9 cellular contexts compared by ENCODE assay signal in genomic region chr20:37356387-37356786, GRCh38. TPM values are rescaled to one million over a fixed set of nuclear protein-coding genes. Genes with fewer than 3 reads are reported as not detected.
A peak's percentile ranks its signal among the peaks of the same experiment; 100 is the strongest.
DNase-seq lines count a peak whose midpoint lies in the region; ATAC-seq, FAIRE-seq and TF ChIP-seq lines count a peak whose summit lies in the region.
"Had no signal": no experiment of that assay in that cellular context is flagged by ENCODE, and none has a peak within 500 bp of the region (broad histone marks: within the 10 kb centered on the region; RNA-seq: fewer than 3 reads in every experiment).

No MANE protein-coding gene starts in this region.

- H3K9me2 ChIP-seq in Karpas-422 (replicated peaks; ENCODE audit: insufficient read depth, low read length): no peaks in the 10 kb centered on the region

- H4K20me1 ChIP-seq in Karpas-422 (ENCODE audit: insufficient read depth, low read depth, low read length) (peaks cover 16% of the 10 kb centered on the region; the same call in 1 of the 2 replicates), HepG2 (ENCODE audit: insufficient read depth, low read length) (peaks cover 100% of the 10 kb centered on the region)

- no peak for FAIRE-seq in HepG2 (lab: Jason Lieb, UNC)

- no peak for TF ChIP-seq EP300 in HepG2 (IDR thresholded peaks at IDR 0.05; ENCODE audit: low read depth in 2 of 2, low read length in 2 of 2)
- no peak for TF ChIP-seq EP300 in HepG2 (CRISPR knock-in tag; IDR thresholded peaks at IDR 0.05; ENCODE audit: borderline replicate concordance)
- peak in 1 of 2 donors; percentile 32 for TF ChIP-seq EP300 in tibial nerve (IDR thresholded peaks at IDR 0.05)

- H3K4me3 ChIP-seq in Karpas-422 (ENCODE audit: low read length) (peak overlapping the region; percentile 31; the same call in 1 of the 2 replicates), HepG2 (replicated peaks in 1 of 3; ENCODE audit: insufficient read depth in 1 of 3, low read depth in 2 of 3, low read length in 3 of 3) (no peak overlapping the region), tibial nerve (no peak overlapping the region)

- H3K27ac ChIP-seq in Karpas-422 (ENCODE audit: low read length) (peak overlapping the region; percentile 92), HepG2 (ENCODE audit: extremely low read length, insufficient read depth, low read length) (no peak overlapping the region), tibial nerve (peak overlapping the region in 3 of 4 donors; percentile 10 to 69 (median 39))

- no peak overlapping the region for H3K27ac Mint-ChIP-seq in MCF 10A (ENCODE audit: low read depth, unreplicated experiment)
- H3K27ac Mint-ChIP-seq: T-helper 1 cell treated with Interleukin-12 subunit alpha and Interleukin-12 subunit beta and Interleukin-4 antibody, amounts not matched to agents 30 μg/mL and 1 μg/mL, for 36 hours had no signal

- 97% methylated on average over 8 of the region's 8 CpGs for WGBS in HepG2 (ENCODE audit: low lambda C conversion rate)
- WGBS in tibial nerve, 2 donors: 43 to 56% methylated on average over 2 to 3 of the region's 8 CpGs

- H3K36me3 Mint-ChIP-seq in MCF 10A (ENCODE audit: insufficient read depth, unreplicated experiment): peaks cover 6% of the 10 kb centered on the region
- H3K36me3 Mint-ChIP-seq: activated naive CD4-positive, alpha-beta T cell treated with anti-CD3 and anti-CD28 coated beads, Interleukin-2, amount 50 U/mL, for 72 hours had no signal

- no peak for TF ChIP-seq POLR2A in HepG2 (IDR thresholded peaks at IDR 0.05; ENCODE audit: insufficient read depth in 1 of 2, low read depth in 2 of 2, low read length in 2 of 2)
- TF ChIP-seq POLR2A in tibial nerve (IDR thresholded peaks at IDR 0.05): no peak

- peak overlapping the region; percentile 68 for H3K9ac ChIP-seq in Karpas-422 (ENCODE audit: low read length)
- H3K9ac ChIP-seq in HepG2 (ENCODE audit: insufficient read depth, low read depth, low read length): no peak overlapping the region

- no peak for DNase-seq in Karpas-422
- peak; percentile 75 for DNase-seq in MCF 10A (ENCODE audit: unreplicated experiment)
- no peak for DNase-seq in HepG2 (ENCODE audit: low spot score)
- DNase-seq in tibial nerve (ENCODE audit: low spot score in 2 of 2): peak; percentile 40 to 57
- DNase-seq in NCI-H1105 treated with DMSO at 0.1 percent for 48 hours (lab: John Stamatoyannopoulos, UW): no peak
- no peak for DNase-seq in cerebellum (ENCODE audit: low spot score)

- H3K27me3 ChIP-seq in Karpas-422 (ENCODE audit: low read length) (no peaks in the 10 kb centered on the region), HepG2 (ENCODE audit: control insufficient read depth in 1 of 2, insufficient read depth in 2 of 2, low read length in 2 of 2) (no peaks in the 10 kb centered on the region), tibial nerve (no peaks in the 10 kb centered on the region)

- BruUV-seq in MCF 10A (replicated peaks; lab: Mats Ljungman, UMichigan) (no TSS peak), HepG2 (replicated peaks; lab: Mats Ljungman, UMichigan) (no TSS peak)

- H3K4me3 Mint-ChIP-seq in MCF 10A (ENCODE audit: unreplicated experiment): no peak overlapping the region
- H3K4me3 Mint-ChIP-seq: T-helper 1 cell treated with Interleukin-12 subunit alpha and Interleukin-12 subunit beta and Interleukin-4 antibody, amounts not matched to agents 30 μg/mL and 1 μg/mL, for 36 hours had no signal

- H3K9me3 ChIP-seq in Karpas-422 (ENCODE audit: low read length) (no peaks in the 10 kb centered on the region), HepG2 (ENCODE audit: low read length) (no peaks in the 10 kb centered on the region), tibial nerve (no peaks in the 10 kb centered on the region)

- no peaks in the 10 kb centered on the region for H3K27me3 Mint-ChIP-seq in MCF 10A (ENCODE audit: insufficient read depth, unreplicated experiment)

- H3K36me3 ChIP-seq in Karpas-422 (ENCODE audit: insufficient read depth, low read length) (0 out of 2 replicates have a peak, but pooled peaks cover 4% of the 10 kb centered on the region), HepG2 (replicated peaks in 1 of 2; ENCODE audit: control insufficient read depth in 1 of 2, insufficient read depth in 2 of 2, low read length in 2 of 2) (peaks cover 39 to 82% of the 10 kb centered on the region in 2 experiments), tibial nerve (peaks cover 0 to 14% (median 0%) of the 10 kb centered on the region in 3 donors)

- peak; percentile 35 for ATAC-seq in HepG2
- no peak for ATAC-seq in GM18868 (IDR thresholded peaks at IDR 0.05; ENCODE audit: unreplicated experiment)
- ATAC-seq: activated naive CD4-positive, alpha-beta T cell treated with anti-CD3 and anti-CD28 coated beads, Interleukin-2, amount 50 U/mL, for 72 hours had no signal

- no peak overlapping the region for H2AFZ ChIP-seq in Karpas-422 (ENCODE audit: low read length)
- H2AFZ ChIP-seq in HepG2 (ENCODE audit: low read length): no peak overlapping the region

- H3K79me2 ChIP-seq in Karpas-422 (ENCODE audit: low read length) (peaks cover 87% of the 10 kb centered on the region), HepG2 (ENCODE audit: insufficient read depth, low read length) (peaks cover 97% of the 10 kb centered on the region)

- TF ChIP-seq CTCF in MCF 10A (IDR thresholded peaks at IDR 0.05; ENCODE audit: unreplicated experiment) (no peak), HepG2 (CRISPR knock-in tag; IDR thresholded peaks at IDR 0.05) (no peak), tibial nerve (IDR thresholded peaks at IDR 0.05) (no peak)

- no peak for TF ChIP-seq RAD21 in HepG2 (CRISPR knock-in tag; IDR thresholded peaks at IDR 0.05)

- no peaks in the 10 kb centered on the region for H3K9me3 Mint-ChIP-seq in MCF 10A (ENCODE audit: unreplicated experiment)
- H3K9me3 Mint-ChIP-seq: activated naive CD4-positive, alpha-beta T cell treated with anti-CD3 and anti-CD28 coated beads, Interleukin-2, amount 50 U/mL, for 72 hours; T-helper 1 cell treated with Interleukin-12 subunit alpha and Interleukin-12 subunit beta and Interleukin-4 antibody, amounts not matched to agents 30 μg/mL and 1 μg/mL, for 36 hours had no signal

- in situ Hi-C loops in HepG2 (cut with HindIII; ENCODE audit: extremely low pct_ligation_motif_present, low pct_unique_long_range_greater_than_20kb): no loop called here

- H3K4me2 ChIP-seq in Karpas-422 (ENCODE audit: low read depth, low read length, poor library complexity, severe bottlenecking) (peak overlapping the region; percentile 55), HepG2 (ENCODE audit: low read depth, low read length) (no peak overlapping the region)

- intact Hi-C loops in MCF 10A (cut with micrococcal nuclease): no loop called here
- intact Hi-C loops in HepG2 (cut with micrococcal nuclease; ENCODE audit: unreplicated experiment): no loop called here

- H3K4me1 ChIP-seq in Karpas-422 (ENCODE audit: low read length): peaks cover 86% of the 10 kb centered on the region
- peaks cover 20% of the 10 kb centered on the region for H3K4me1 ChIP-seq in HepG2 (ENCODE audit: insufficient read depth, low read length)
- H3K4me1 ChIP-seq in tibial nerve: peaks cover 0 to 52% (median 27%) of the 10 kb centered on the region in 4 donors

- CTCF ChIA-PET in MCF 10A (lab: Yijun Ruan, JAX) (interaction anchor here (1.0 to 1.9 kb wide), 3 partner anchors 11 to 79 kb away, joined by 3 to 6 read pairs (median 6); no protein-coding TSS in a partner anchor), HepG2 (lab: Yijun Ruan, JAX; ENCODE audit: low intra/inter-chr PET ratio, low total read pairs) (no interaction called here)

- peaks cover 37% of the 10 kb centered on the region for H3K4me1 Mint-ChIP-seq in MCF 10A (ENCODE audit: insufficient read depth, unreplicated experiment)

- POLR2A ChIA-PET in MCF 10A (lab: Yijun Ruan, JAX): interaction anchor here (0.7 to 2.7 kb wide), 8 partner anchors 8 to 70 kb away, joined by 3 to 15 read pairs (median 4); partner anchors contain the start of gene SRC
- POLR2A ChIA-PET in HepG2 (lab: Yijun Ruan, JAX): interaction anchor here (1.2 to 1.6 kb wide), 2 partner anchors 12 to 72 kb away, joined by 3 to 6 read pairs; no protein-coding TSS in a partner anchor

TF ChIP-seq in HepG2, 621 proteins besides CTCF, POLR2A, EP300 and RAD21 (continues in another document):
- TF ChIP-seq SRSF4 (IDR thresholded peaks at IDR 0.05; ENCODE audit: low read depth, low read length, poor library complexity, severe bottlenecking) (no peak), ZNF343 (CRISPR knock-in tag; IDR thresholded peaks at IDR 0.05) (no peak), NKX3-1 (CRISPR knock-in tag; IDR thresholded peaks at IDR 0.05) (no peak), REXO4 (CRISPR knock-in tag; IDR thresholded peaks at IDR 0.05; ENCODE audit: borderline replicate concordance) (no peak), ZC3H4 (CRISPR knock-in tag; IDR thresholded peaks at IDR 0.05; ENCODE audit: borderline replicate concordance) (no peak), CHD2 (IDR thresholded peaks at IDR 0.05; ENCODE audit: low read depth, low read length) (no peak), ZNF543 (CRISPR knock-in tag; IDR thresholded peaks at IDR 0.05) (no peak), ZNF121 (CRISPR knock-in tag; IDR thresholded peaks at IDR 0.05) (no peak)

RNA-seq across cellular contexts. Expression of gene SRC, which starts 10.4 kb away (rescaled TPM):
- total RNA-seq in Karpas-422 (2014; rRNA removed; shearing (Covaris generic); ENCODE audit: low replicate concordance): 39.9 and 41.5 TPM in 2 replicates
- total RNA-seq in MCF 10A (2022): 28.1 and 29.5 TPM in 2 replicates
- total RNA-seq in HepG2 (2016; rRNA removed; fragmentation: Illumina TruSeq; extraction: Trizol): 54.7 and 59.7 TPM in 2 replicates
- total RNA-seq in HepG2 (2016; cell fraction: cytosol; rRNA removed; fragmentation: Illumina TruSeq; extraction: Trizol; ENCODE audit: low read depth): 18.4 and 21.0 TPM in 2 replicates
- 48.2 and 56.8 TPM in 2 replicates for total RNA-seq in HepG2 (2016; cell fraction: insoluble cytoplasmic fraction; rRNA removed; fragmentation: Illumina TruSeq; extraction: Trizol)
- total RNA-seq in HepG2 (2016; cell fraction: membrane; rRNA removed; fragmentation: Illumina TruSeq; extraction: Trizol): 25.3 and 30.3 TPM in 2 replicates
- 60.1 and 65.6 TPM in 2 replicates for total RNA-seq in HepG2 (2016; cell fraction: nucleus; rRNA removed; fragmentation: Illumina TruSeq; extraction: Trizol)
- polyA plus RNA-seq in HepG2 (2011; rRNA removed): 192 and 229 TPM in 2 replicates
- 97.4 and 112 TPM in 2 replicates for polyA plus RNA-seq in HepG2 (2011; cell fraction: cytosol; rRNA removed)
- 448 and 459 TPM in 2 replicates for polyA plus RNA-seq in HepG2 (2011; cell fraction: nucleus; rRNA removed)
- polyA plus RNA-seq in HepG2 (2012): 148 and 158 TPM in 2 replicates
- 3.4 and 4.0 TPM in 2 replicates for polyA plus RNA-seq in HepG2 (2016; cell fraction: cytosol; fragmentation: Illumina TruSeq; extraction: Trizol; ENCODE audit: low read depth)
- 43.5 and 52.9 TPM in 2 replicates for polyA plus RNA-seq in HepG2 (2016; cell fraction: insoluble cytoplasmic fraction; fragmentation: Illumina TruSeq; extraction: Trizol; ENCODE audit: low read depth)
- 13.5 and 16.0 TPM in 2 replicates for polyA plus RNA-seq in HepG2 (2016; cell fraction: membrane; fragmentation: Illumina TruSeq; extraction: Trizol; ENCODE audit: low read depth)
- polyA plus RNA-seq in HepG2 (2016; cell fraction: nucleus; fragmentation: Illumina TruSeq; extraction: Trizol; ENCODE audit: insufficient read depth, low read depth): 92.1 and 101 TPM in 2 replicates
- 0.87 and 280 TPM in 2 replicates for polyA minus RNA-seq in HepG2 (2011; rRNA and poly(A)+ RNA removed; ENCODE audit: low replicate concordance)
- polyA minus RNA-seq in HepG2 (2011; cell fraction: cytosol; rRNA and poly(A)+ RNA removed): 92.5 and 127 TPM in 2 replicates
- polyA minus RNA-seq in HepG2 (2011; cell fraction: nucleus; rRNA and poly(A)+ RNA removed): 209 and 267 TPM in 2 replicates
- total RNA-seq in tibial nerve: 10 to 100 TPM; 23.4 to 36.9 (median 29.0) TPM
- 29.4 TPM for total RNA-seq in cerebellum

Comparison
In these comparisons a context has a peak if more than half of its experiments do, and no peak if none do; other contexts are left out.
1. DNase-seq: peak in MCF 10A (single experiment) and tibial nerve (2 of 2); none in Karpas-422 (single experiment), HepG2 (single experiment), NCI-H1105 treated with DMSO at 0.1 percent for 48 hours (single experiment) and cerebellum (single experiment).